ENCODE assay signal across 2 cellular contexts in the genomic region with DNA sequence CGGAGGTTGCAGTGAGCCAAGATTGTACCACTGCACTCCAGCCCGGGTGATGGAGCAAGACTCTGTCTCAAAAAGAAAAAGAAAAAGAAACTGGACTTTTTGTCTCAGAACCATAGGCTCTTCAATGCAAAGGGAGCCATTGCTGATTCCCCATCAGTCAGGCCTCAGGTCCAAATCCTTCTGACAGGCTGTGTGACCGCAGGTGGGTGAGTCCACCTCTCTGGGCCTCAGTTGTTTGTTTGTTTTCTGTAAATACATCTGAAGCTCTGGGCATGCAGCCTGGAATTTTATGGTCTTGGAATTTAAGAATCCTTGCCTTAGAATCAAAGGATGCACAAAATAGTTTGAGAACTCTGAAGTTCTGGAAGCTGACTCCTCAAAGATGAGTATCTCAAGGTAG.
TF ChIP-seq lines count a peak whose summit lies in the region.

No MANE protein-coding gene starts in this region.

TF ChIP-seq in WTC11, 78 proteins besides CTCF, POLR2A, EP300 and RAD21:
- TF ChIP-seq, protein P1, sequence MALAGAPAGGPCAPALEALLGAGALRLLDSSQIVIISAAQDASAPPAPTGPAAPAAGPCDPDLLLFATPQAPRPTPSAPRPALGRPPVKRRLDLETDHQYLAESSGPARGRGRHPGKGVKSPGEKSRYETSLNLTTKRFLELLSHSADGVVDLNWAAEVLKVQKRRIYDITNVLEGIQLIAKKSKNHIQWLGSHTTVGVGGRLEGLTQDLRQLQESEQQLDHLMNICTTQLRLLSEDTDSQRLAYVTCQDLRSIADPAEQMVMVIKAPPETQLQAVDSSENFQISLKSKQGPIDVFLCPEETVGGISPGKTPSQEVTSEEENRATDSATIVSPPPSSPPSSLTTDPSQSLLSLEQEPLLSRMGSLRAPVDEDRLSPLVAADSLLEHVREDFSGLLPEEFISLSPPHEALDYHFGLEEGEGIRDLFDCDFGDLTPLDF (CRISPR knock-in tag; IDR thresholded peaks at IDR 0.05): 0 out of 2 replicates have a peak, but pooled peaks have one; percentile 1
- no peak for TF ChIP-seq FOXP1 (CRISPR knock-in tag; IDR thresholded peaks at IDR 0.05; ENCODE audit: borderline replicate concordance)

TF ChIP-seq in neural cell, 6 proteins besides CTCF, POLR2A, EP300 and RAD21 (continued from another document):
- TF ChIP-seq, protein P2, sequence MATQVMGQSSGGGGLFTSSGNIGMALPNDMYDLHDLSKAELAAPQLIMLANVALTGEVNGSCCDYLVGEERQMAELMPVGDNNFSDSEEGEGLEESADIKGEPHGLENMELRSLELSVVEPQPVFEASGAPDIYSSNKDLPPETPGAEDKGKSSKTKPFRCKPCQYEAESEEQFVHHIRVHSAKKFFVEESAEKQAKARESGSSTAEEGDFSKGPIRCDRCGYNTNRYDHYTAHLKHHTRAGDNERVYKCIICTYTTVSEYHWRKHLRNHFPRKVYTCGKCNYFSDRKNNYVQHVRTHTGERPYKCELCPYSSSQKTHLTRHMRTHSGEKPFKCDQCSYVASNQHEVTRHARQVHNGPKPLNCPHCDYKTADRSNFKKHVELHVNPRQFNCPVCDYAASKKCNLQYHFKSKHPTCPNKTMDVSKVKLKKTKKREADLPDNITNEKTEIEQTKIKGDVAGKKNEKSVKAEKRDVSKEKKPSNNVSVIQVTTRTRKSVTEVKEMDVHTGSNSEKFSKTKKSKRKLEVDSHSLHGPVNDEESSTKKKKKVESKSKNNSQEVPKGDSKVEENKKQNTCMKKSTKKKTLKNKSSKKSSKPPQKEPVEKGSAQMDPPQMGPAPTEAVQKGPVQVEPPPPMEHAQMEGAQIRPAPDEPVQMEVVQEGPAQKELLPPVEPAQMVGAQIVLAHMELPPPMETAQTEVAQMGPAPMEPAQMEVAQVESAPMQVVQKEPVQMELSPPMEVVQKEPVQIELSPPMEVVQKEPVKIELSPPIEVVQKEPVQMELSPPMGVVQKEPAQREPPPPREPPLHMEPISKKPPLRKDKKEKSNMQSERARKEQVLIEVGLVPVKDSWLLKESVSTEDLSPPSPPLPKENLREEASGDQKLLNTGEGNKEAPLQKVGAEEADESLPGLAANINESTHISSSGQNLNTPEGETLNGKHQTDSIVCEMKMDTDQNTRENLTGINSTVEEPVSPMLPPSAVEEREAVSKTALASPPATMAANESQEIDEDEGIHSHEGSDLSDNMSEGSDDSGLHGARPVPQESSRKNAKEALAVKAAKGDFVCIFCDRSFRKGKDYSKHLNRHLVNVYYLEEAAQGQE (IDR thresholded peaks at IDR 0.05; ENCODE audit: borderline replicate concordance): no peak
- TF ChIP-seq MXI1 (conservative IDR thresholded peaks at IDR 0.05; ENCODE audit: poor library complexity, severe bottlenecking): no peak
